28 cellular contexts compared by ENCODE assay signal in the genomic region with DNA sequence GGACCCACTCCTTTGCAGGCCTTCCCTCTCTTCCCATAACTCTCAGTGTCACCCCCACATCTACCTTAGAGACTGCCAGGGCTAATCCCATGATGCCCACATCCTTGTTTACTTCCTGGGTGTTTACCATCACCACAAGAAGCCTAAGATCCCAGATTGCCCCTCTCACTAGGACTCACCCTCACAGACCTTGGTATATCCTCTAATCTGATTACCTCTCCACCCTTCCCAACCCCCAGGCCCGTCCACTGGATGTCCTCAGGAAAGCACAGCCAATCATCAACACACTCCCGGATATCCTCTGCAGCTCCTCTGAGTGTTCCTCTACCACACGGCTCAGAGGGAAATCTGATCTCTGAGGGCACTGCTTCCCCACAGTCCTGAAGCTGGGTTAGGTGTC.
DNase-seq lines count a peak whose midpoint lies in the region; FAIRE-seq and TF ChIP-seq lines count a peak whose summit lies in the region.
"Had no signal": no experiment of that assay in that cellular context is flagged by ENCODE, and none has a peak within 500 bp of the region (broad histone marks: within the 10 kb centered on the region; RNA-seq: fewer than 3 reads in every experiment).

No MANE protein-coding gene starts in this region.

- no peaks in the 10 kb centered on the region for H3K36me3 ChIP-seq in bronchial epithelial cell (ENCODE audit: control insufficient read depth, insufficient read depth, low read length)
- no peaks in the 10 kb centered on the region for H3K36me3 ChIP-seq in esophagus muscularis mucosa
- H3K36me3 ChIP-seq: BE2C, BLaER1 had no signal

- no peaks in the 10 kb centered on the region for H3K4me1 ChIP-seq in esophagus muscularis mucosa
- H3K4me1 ChIP-seq: BE2C, BLaER1 had no signal

- 69% methylated on average over 3 of the region's 3 CpGs for WGBS in esophagus muscularis mucosa

- intact Hi-C loops in esophagus muscularis mucosa (cut with DNase I), result no loop called here

- peak; percentile 80 for DNase-seq in NCI-H82 (lab: John Stamatoyannopoulos, UW)
- peak; percentile 72 for DNase-seq in NCI-H82 treated with DMSO at 0.1 percent for 48 hours (lab: John Stamatoyannopoulos, UW; ENCODE audit: unreplicated experiment)
- DNase-seq in bronchial epithelial cell (ENCODE audit: low read depth), result no peak
- DNase-seq in esophagus muscularis mucosa (ENCODE audit: extremely low spot score), result peak; percentile 79
- DNase-seq in type B pancreatic cell (ENCODE audit: extremely low spot score, unreplicated experiment), result no peak
- DNase-seq in activated gamma-delta T cell (lab: John Stamatoyannopoulos, UW), result no peak
- no peak for DNase-seq in NCI-H1048 (lab: John Stamatoyannopoulos, UW)
- DNase-seq: 8988T; ACHN; BE2C; C1 segment of cervical spinal cord; CD4-positive, alpha-beta memory T cell; CD4-positive, CD25-positive, alpha-beta regulatory T cell; CD8-positive, alpha-beta memory T cell; COR-L47; DMS 273 treated with DMSO at 0.1 percent for 48 hours; DMS153; DMS53; DMS79; DND-41; EL; GDM1 had no signal

- no peak for TF ChIP-seq EP300 in esophagus muscularis mucosa (IDR thresholded peaks at IDR 0.05)

- H3K9me3 ChIP-seq in esophagus muscularis mucosa, result no peaks in the 10 kb centered on the region
- H3K9me3 ChIP-seq: BE2C, BLaER1 had no signal

- no peaks in the 10 kb centered on the region for H3K4me1 Mint-ChIP-seq in type B pancreatic cell (ENCODE audit: unreplicated experiment)
- H3K4me1 Mint-ChIP-seq: CD4-positive, CD25-positive, alpha-beta regulatory T cell had no signal

- H3K27ac Mint-ChIP-seq in type B pancreatic cell, result no peak overlapping the region
- H3K27ac Mint-ChIP-seq: CD14-positive monocyte; CD4-positive, alpha-beta memory T cell; CD4-positive, CD25-positive, alpha-beta regulatory T cell; CD8-positive, alpha-beta memory T cell had no signal

- no peak overlapping the region for H3K4me3 Mint-ChIP-seq in type B pancreatic cell
- H3K4me3 Mint-ChIP-seq: CD14-positive monocyte; CD4-positive, alpha-beta memory T cell; CD4-positive, CD25-positive, alpha-beta regulatory T cell; CD8-positive, alpha-beta memory T cell had no signal

- H3K27ac ChIP-seq in esophagus muscularis mucosa (replicated peaks in 1 of 4), result no peak overlapping the region
- H3K27ac ChIP-seq: BLaER1 had no signal

- H3K9me3 Mint-ChIP-seq in type B pancreatic cell, result peaks cover 5% of the 10 kb centered on the region
- H3K9me3 Mint-ChIP-seq: CD8-positive, alpha-beta memory T cell had no signal

- peaks cover 60% of the 10 kb centered on the region for H3K27me3 Mint-ChIP-seq in type B pancreatic cell

- FAIRE-seq in bronchial epithelial cell (lab: Jason Lieb, UNC), result peak; percentile 77
- FAIRE-seq: A204.1, GM12878, GM12892, GM18507 had no signal

- H3K4me3 ChIP-seq in bronchial epithelial cell (ENCODE audit: low read depth, low read length), result no peak overlapping the region
- H3K4me3 ChIP-seq in esophagus muscularis mucosa, result no peak overlapping the region
- H3K4me3 ChIP-seq: BLaER1, GM12878 had no signal

- H3K27me3 ChIP-seq in bronchial epithelial cell (ENCODE audit: control insufficient read depth, insufficient read depth, low read length) (no peaks in the 10 kb centered on the region), esophagus muscularis mucosa (peaks cover 0 to 5% (median 0%) of the 10 kb centered on the region in 4 donors)
- H3K27me3 ChIP-seq: BLaER1 had no signal

- TF ChIP-seq POLR2A in esophagus muscularis mucosa (IDR thresholded peaks at IDR 0.05; ENCODE audit: low read depth), result no peak

- TF ChIP-seq CTCF in bronchial epithelial cell (IDR thresholded peaks at IDR 0.05; ENCODE audit: insufficient read depth, low read length, severe bottlenecking) (no peak), esophagus muscularis mucosa (IDR thresholded peaks at IDR 0.05) (no peak), type B pancreatic cell (conservative IDR thresholded peaks at IDR 0.05) (no peak)

- H3K36me3 Mint-ChIP-seq in type B pancreatic cell, result no peaks in the 10 kb centered on the region
- H3K36me3 Mint-ChIP-seq: CD14-positive monocyte; CD4-positive, alpha-beta memory T cell; CD8-positive, alpha-beta memory T cell had no signal

Comparison
In these comparisons a context has a peak if more than half of its experiments do, and no peak if none do; other contexts are left out.
1. DNase-seq: peak in NCI-H82 (single experiment), NCI-H82 treated with DMSO at 0.1 percent for 48 hours (single experiment) and esophagus muscularis mucosa (single experiment); none in bronchial epithelial cell (single experiment), type B pancreatic cell (single experiment), activated gamma-delta T cell (single experiment) and NCI-H1048 (single experiment).